ENCODE assay signal across 14 cellular contexts in the genomic region with DNA sequence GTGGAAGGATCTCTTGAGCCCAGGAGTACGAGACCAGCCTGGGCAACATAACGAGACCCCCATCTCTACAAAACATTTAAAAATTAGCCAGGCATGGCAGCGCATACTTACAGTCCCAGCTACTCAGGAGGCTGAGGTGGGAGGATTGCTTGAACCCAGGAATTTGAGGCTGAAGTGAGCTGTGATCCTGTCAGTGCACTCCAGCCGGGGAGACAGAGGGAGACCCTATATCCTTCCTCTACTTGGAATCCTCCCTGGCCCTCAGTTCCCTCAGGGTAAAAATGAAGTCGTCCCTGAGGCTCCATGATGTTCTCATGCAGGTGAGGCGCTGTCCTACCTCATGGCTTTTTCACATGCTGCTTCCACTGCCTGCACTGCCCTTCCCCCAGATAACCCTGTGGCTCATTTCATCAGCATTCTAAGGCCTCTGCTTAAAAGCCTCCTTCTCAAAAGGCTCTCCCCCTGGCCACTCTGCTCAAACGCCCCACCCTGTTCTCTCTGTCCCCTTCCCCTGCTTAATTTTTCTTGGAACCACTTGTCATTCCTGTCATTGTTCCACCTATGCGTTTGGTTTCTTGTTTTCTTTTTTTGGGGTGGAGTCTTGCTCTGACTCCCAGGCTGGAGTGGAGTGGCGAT. TPM values are rescaled to one million over a fixed set of nuclear protein-coding genes. Genes with fewer than 3 reads are reported as not detected.
DNase-seq lines count a peak whose midpoint lies in the region; ATAC-seq, FAIRE-seq and TF ChIP-seq lines count a peak whose summit lies in the region.
"Had no signal": no experiment of that assay in that cellular context is flagged by ENCODE, and none has a peak within 500 bp of the region (broad histone marks: within the 10 kb centered on the region; RNA-seq: fewer than 3 reads in every experiment).

No MANE protein-coding gene starts in this region.

- no peak overlapping the region for H2AFZ ChIP-seq in HCT116 (ENCODE audit: low read depth, low read length, poor library complexity, severe bottlenecking)
- H2AFZ ChIP-seq in H1 (ENCODE audit: low read length): no peak overlapping the region

- no peak overlapping the region for H2BK5ac ChIP-seq in H1 (ENCODE audit: low read depth, low read length)

- TF ChIP-seq CTCF in HCT116 (IDR thresholded peaks at IDR 0.05 in 2 of 3, conservative IDR thresholded peaks at IDR 0.05 in 1 of 3; ENCODE audit: borderline replicate concordance in 1 of 3, insufficient read depth in 1 of 3, low read depth in 2 of 3, low read length in 2 of 3) (no peak), H1 (IDR thresholded peaks at IDR 0.05; ENCODE audit: control extremely low read depth in 1 of 3, insufficient read depth in 1 of 3, low read depth in 1 of 3, low read length in 3 of 3) (no peak)

- 86% methylated on average over 9 of the region's 9 CpGs; no CpG with 5 or more reads in 1 of the 2 experiments for WGBS in H1 (ENCODE audit: extremely low coverage in 1 of 2, insufficient coverage in 1 of 2, insufficient read length in 1 of 2, insufficient replicate concordance in 2 of 2, low coverage in 1 of 2, low lambda C conversion rate in 2 of 2, missing lambda C conversion rate in 1 of 2), 2 experiments

- H4K8ac ChIP-seq in H1 (ENCODE audit: extremely low read depth, insufficient read depth, low read length): no peak overlapping the region

- BruUV-seq in HCT116 (replicated peaks; lab: Mats Ljungman, UMichigan): no TSS peak

- no peak overlapping the region for H3K18ac ChIP-seq in H1 (ENCODE audit: extremely low read depth, low read length)

- no peak overlapping the region for H3K4ac ChIP-seq in H1 (replicated peaks; ENCODE audit: insufficient read length, low read depth, low read length)

- POLR2A ChIA-PET in HCT116 (lab: Charles Lee): no interaction called here
- POLR2A ChIA-PET in H1 (lab: Charles Lee; ENCODE audit: partially characterized antibody): interaction anchor here (1.0 to 2.1 kb wide), 2 partner anchors 19 to 23 kb away, joined by 3 to 10 read pairs; a partner anchor contains a TSS

- H3K36me3 ChIP-seq in CD4-positive, CD25-positive, alpha-beta regulatory T cell (ENCODE audit: control insufficient read depth, insufficient read depth, low read length): peaks cover 9% of the 10 kb centered on the region
- H3K36me3 ChIP-seq in HCT116 (ENCODE audit: control insufficient read depth in 1 of 2, insufficient read depth in 2 of 2, low read length in 2 of 2): peaks cover 0 to 3% of the 10 kb centered on the region in 2 experiments; a peak in 1 of 4 replicates
- no peaks in the 10 kb centered on the region for H3K36me3 ChIP-seq in H1 (ENCODE audit: control insufficient read depth in 2 of 4, insufficient read depth in 4 of 4, low read length in 3 of 4)
- peaks cover 7% of the 10 kb centered on the region; the same call in 1 of the 2 replicates for H3K36me3 ChIP-seq in SJCRH30
- no peaks in the 10 kb centered on the region for H3K36me3 ChIP-seq in H7 (replicated peaks; ENCODE audit: control insufficient read depth, insufficient read depth, low read length)
- H3K36me3 ChIP-seq: HAP-1 had no signal

- TF ChIP-seq RAD21 in HCT116 (IDR thresholded peaks at IDR 0.05; ENCODE audit: low read depth) (no peak), H1 (IDR thresholded peaks at IDR 0.05 in 1 of 2, conservative IDR thresholded peaks at IDR 0.05 in 1 of 2; ENCODE audit: low read depth in 2 of 2, low read length in 2 of 2) (no peak)

- H3K23ac ChIP-seq in H1 (ENCODE audit: insufficient read length): no peak overlapping the region

- H3K9ac ChIP-seq in HCT116 (ENCODE audit: low read length) (peak overlapping the region; percentile 10; the same call in 1 of the 2 replicates), H1 (replicated peaks in 1 of 4; ENCODE audit: extremely low read depth in 1 of 4, low read depth in 3 of 4, low read length in 3 of 4) (no peak overlapping the region; a peak in 1 of 7 replicates)

- peaks cover 4% of the 10 kb centered on the region for H3K4me1 ChIP-seq in CD4-positive, CD25-positive, alpha-beta regulatory T cell (ENCODE audit: control insufficient read depth, insufficient read depth, low read length, poor library complexity, severe bottlenecking)
- H3K4me1 ChIP-seq in HCT116 (ENCODE audit: control insufficient read depth in 1 of 2, insufficient read depth in 2 of 2, low read length in 2 of 2) (peaks cover 38 to 48% of the 10 kb centered on the region in 2 experiments), H1 (replicated peaks in 1 of 4; ENCODE audit: control insufficient read depth in 3 of 4, insufficient read depth in 4 of 4, low read length in 3 of 4) (no peaks in the 10 kb centered on the region), SJCRH30 (no peaks in the 10 kb centered on the region)

- H4K91ac ChIP-seq in H1 (replicated peaks; ENCODE audit: insufficient read length, low read length): no peak overlapping the region

- no peak for TF ChIP-seq EP300 in H1 (IDR thresholded peaks at IDR 0.05; ENCODE audit: borderline replicate concordance in 1 of 2, low read depth in 2 of 2, low read length in 2 of 2)

- FAIRE-seq in H1 (lab: Jason Lieb, UNC): no peak
- FAIRE-seq: G401.6 had no signal

- RAD21 ChIA-PET in HCT116 (lab: Charles Lee; ENCODE audit: low non-redundant PET in 1 of 2, low total read pairs in 2 of 2, uncharacterized antibody in 2 of 2, unreplicated experiment in 2 of 2): interaction anchor here in 1 of 2 experiments (0.6 kb wide), 1 partner anchor 347 kb away, joined by 3 read pairs; no protein-coding TSS in a partner anchor

- H3K56ac ChIP-seq in H1 (replicated peaks; ENCODE audit: insufficient read length, low read depth, low read length): no peak overlapping the region

- peak overlapping the region; percentile 50; the same call in 1 of the 2 replicates for H2BK12ac ChIP-seq in H1 (ENCODE audit: low read depth, low read length)

- DNase-seq in CD4-positive, CD25-positive, alpha-beta regulatory T cell: no peak
- DNase-seq in HCT116 (ENCODE audit: low read depth, low spot score) (no peak), H1 (ENCODE audit: low read depth in 1 of 2, low spot score in 2 of 2) (no peak), SJCRH30 (no peak), H7 (no peak)
- peak; percentile 1 for DNase-seq in natural killer cell treated with Interleukin-12 subunit alpha and Interleukin-12 subunit beta and Interleukin-15 and Interleukin-18, amount 100 ng/mL, for 72 hours (ENCODE audit: low spot score)
- DNase-seq: activated CD4-positive, alpha-beta T cell treated with anti-CD3 and anti-CD28 coated beads for 4 hours; activated gamma-delta T cell treated with Interleukin-2 at 50 U/mL for 16 hours; stimulated activated CD4-positive, alpha-beta T cell treated with anti-CD3 and anti-CD28 coated beads, Interleukin-4, amount 100 ng/mL, for 4 hours had no signal

- H3K4me2 ChIP-seq in HCT116 (ENCODE audit: low read length): 0 out of 2 replicates have a peak overlapping the region, but pooled peaks have one; percentile 3
- no peak overlapping the region for H3K4me2 ChIP-seq in H1 (ENCODE audit: insufficient read depth in 1 of 2, low read depth in 2 of 2, low read length in 2 of 2)

- H4K20me1 ChIP-seq in HCT116 (ENCODE audit: insufficient read depth): no peaks in the 10 kb centered on the region
- peaks cover 5 to 6% of the 10 kb centered on the region in 2 experiments for H4K20me1 ChIP-seq in H1 (replicated peaks in 1 of 2; ENCODE audit: control insufficient read depth in 1 of 2, insufficient read depth in 2 of 2, low read length in 2 of 2)

- no peak overlapping the region for H2BK20ac ChIP-seq in H1 (ENCODE audit: low read length)

- no peak for ATAC-seq in CD4-positive, CD25-positive, alpha-beta regulatory T cell (ENCODE audit: low read depth in 2 of 2)
- no peak for ATAC-seq in HCT116
- no peak for ATAC-seq in natural killer cell treated with Interleukin-12 subunit alpha and Interleukin-12 subunit beta and Interleukin-15 and Interleukin-18, amount 100 ng/mL, for 72 hours
- no peak for ATAC-seq in HG02588 (IDR thresholded peaks at IDR 0.05; ENCODE audit: unreplicated experiment)
- ATAC-seq in GM19035 (IDR thresholded peaks at IDR 0.05; ENCODE audit: unreplicated experiment): no peak

- CTCF ChIA-PET in HCT116 (lab: Charles Lee): interaction anchor here (1.0 kb wide), 1 partner anchor 20 kb away, joined by 3 read pairs; a partner anchor contains a TSS
- CTCF ChIA-PET in H1 (lab: Charles Lee; ENCODE audit: partially characterized antibody): interaction anchor here (1.3 kb wide), 1 partner anchor 22 kb away, joined by 3 read pairs; no protein-coding TSS in a partner anchor

- no peak overlapping the region for H3K27ac ChIP-seq in CD4-positive, CD25-positive, alpha-beta regulatory T cell (ENCODE audit: insufficient read depth, low read length, poor library complexity, severe bottlenecking)
- H3K27ac ChIP-seq in HCT116 (ENCODE audit: low read depth, low read length) (peak overlapping the region; percentile 47), H1 (ENCODE audit: low read depth, low read length) (no peak overlapping the region), SJCRH30 (no peak overlapping the region)
- H3K27ac ChIP-seq: C4-2B had no signal

- no peak overlapping the region for H2BK120ac ChIP-seq in H1 (replicated peaks; ENCODE audit: low read depth, low read length)

- H3K4me3 Mint-ChIP-seq in CD4-positive, CD25-positive, alpha-beta regulatory T cell: peak overlapping the region in 1 of 4 donors; percentile 12
- no peak overlapping the region for H3K4me3 Mint-ChIP-seq in natural killer cell treated with Interleukin-12 subunit alpha and Interleukin-12 subunit beta and Interleukin-15 and Interleukin-18, amount 100 ng/mL, for 72 hours

- H3K4me1 Mint-ChIP-seq in CD4-positive, CD25-positive, alpha-beta regulatory T cell: peaks cover 5 to 61% (median 24%) of the 10 kb centered on the region in 4 donors
- H3K4me1 Mint-ChIP-seq in natural killer cell treated with Interleukin-12 subunit alpha and Interleukin-12 subunit beta and Interleukin-15 and Interleukin-18, amount 100 ng/mL, for 72 hours (ENCODE audit: low read depth in 2 of 2): peaks cover 31 to 37% of the 10 kb centered on the region in 2 donors

- H3K27me3 ChIP-seq in CD4-positive, CD25-positive, alpha-beta regulatory T cell (ENCODE audit: control insufficient read depth, insufficient read depth, low read length): no peaks in the 10 kb centered on the region
- H3K27me3 ChIP-seq in HCT116 (ENCODE audit: insufficient read depth, low read length): no peaks in the 10 kb centered on the region
- no peaks in the 10 kb centered on the region for H3K27me3 ChIP-seq in H1 (replicated peaks in 1 of 4; ENCODE audit: control insufficient read depth in 3 of 4, extremely low read depth in 1 of 4, insufficient read depth in 3 of 4, low read length in 3 of 4)
- H3K27me3 ChIP-seq in SJCRH30: no peaks in the 10 kb centered on the region
- no peaks in the 10 kb centered on the region for H3K27me3 ChIP-seq in H7 (ENCODE audit: control insufficient read depth, insufficient read depth, low read length)

- H2BK15ac ChIP-seq in H1 (ENCODE audit: low read length): no peak overlapping the region

- peaks cover 0 to 3% (median 0%) of the 10 kb centered on the region in 7 donors for H3K9me3 Mint-ChIP-seq in CD4-positive, CD25-positive, alpha-beta regulatory T cell
- H3K9me3 Mint-ChIP-seq in natural killer cell treated with Interleukin-12 subunit alpha and Interleukin-12 subunit beta and Interleukin-15 and Interleukin-18, amount 100 ng/mL, for 72 hours: no peaks in the 10 kb centered on the region

- H3K79me1 ChIP-seq in H1 (ENCODE audit: low read depth, low read length): peaks cover 4% of the 10 kb centered on the region

- no peaks in the 10 kb centered on the region for H3K27me3 Mint-ChIP-seq in CD4-positive, CD25-positive, alpha-beta regulatory T cell
- no peaks in the 10 kb centered on the region for H3K27me3 Mint-ChIP-seq in natural killer cell treated with Interleukin-12 subunit alpha and Interleukin-12 subunit beta and Interleukin-15 and Interleukin-18, amount 100 ng/mL, for 72 hours

- H3K9me2 ChIP-seq in HCT116 (ENCODE audit: insufficient read depth): no peaks in the 10 kb centered on the region

- intact Hi-C loops in HCT116 (cut with micrococcal nuclease): no loop called here

- no peak overlapping the region for H4K5ac ChIP-seq in H1 (ENCODE audit: insufficient read length, low read depth, low read length)

- no peak overlapping the region for H2AK5ac ChIP-seq in H1 (ENCODE audit: low read depth, low read length)

- no peaks in the 10 kb centered on the region for H3K23me2 ChIP-seq in H1 (ENCODE audit: low read depth, low read length)

- peaks cover 8% of the 10 kb centered on the region for H3K36me3 Mint-ChIP-seq in CD4-positive, CD25-positive, alpha-beta regulatory T cell
- H3K36me3 Mint-ChIP-seq in natural killer cell treated with Interleukin-12 subunit alpha and Interleukin-12 subunit beta and Interleukin-15 and Interleukin-18, amount 100 ng/mL, for 72 hours: no peaks in the 10 kb centered on the region

- TF ChIP-seq POLR2A in HCT116 (IDR thresholded peaks at IDR 0.05; ENCODE audit: borderline replicate concordance, extremely low read depth, insufficient read depth, insufficient read length) (no peak), H1 (IDR thresholded peaks at IDR 0.05; ENCODE audit: control extremely low read depth in 1 of 2, low read depth in 2 of 2, low read length in 2 of 2) (no peak)

- H3K14ac ChIP-seq in H1 (ENCODE audit: insufficient read length): no peak overlapping the region

- H3K27ac Mint-ChIP-seq in CD4-positive, CD25-positive, alpha-beta regulatory T cell: peak overlapping the region; percentile 52 to 90 (median 60)
- peak overlapping the region; percentile 58 to 79 for H3K27ac Mint-ChIP-seq in natural killer cell treated with Interleukin-12 subunit alpha and Interleukin-12 subunit beta and Interleukin-15 and Interleukin-18, amount 100 ng/mL, for 72 hours

- peaks cover 0 to 3% of the 10 kb centered on the region in 2 experiments for H3K9me3 ChIP-seq in CD4-positive, CD25-positive, alpha-beta regulatory T cell (ENCODE audit: control insufficient read depth in 2 of 2, low read length in 2 of 2)
- H3K9me3 ChIP-seq in HCT116 (ENCODE audit: control insufficient read depth in 1 of 2, insufficient read depth in 1 of 2, low read depth in 1 of 2, low read length in 2 of 2): no peaks in the 10 kb centered on the region
- no peaks in the 10 kb centered on the region for H3K9me3 ChIP-seq in H1 (ENCODE audit: insufficient read depth in 2 of 2, low read depth in 1 of 2, low read length in 1 of 2)
- H3K9me3 ChIP-seq in SJCRH30 (replicated peaks): no peaks in the 10 kb centered on the region

- H3K4me3 ChIP-seq in CD4-positive, CD25-positive, alpha-beta regulatory T cell (ENCODE audit: low read depth, low read length): no peak overlapping the region
- no peak overlapping the region for H3K4me3 ChIP-seq in HCT116 (replicated peaks in 1 of 2; ENCODE audit: low read depth in 1 of 2, low read length in 2 of 2)
- H3K4me3 ChIP-seq in H1 (ENCODE audit: extremely low read depth in 1 of 4, insufficient read depth in 2 of 4, low read depth in 3 of 4, low read length in 4 of 4): no peak overlapping the region
- H3K4me3 ChIP-seq in SJCRH30: no peak overlapping the region
- H3K4me3 ChIP-seq in H7 (ENCODE audit: insufficient read depth, low read depth, low read length): no peak overlapping the region
- H3K4me3 ChIP-seq: HAP-1 had no signal

- H3K79me2 ChIP-seq in HCT116 (ENCODE audit: insufficient read depth, low read length) (peaks cover 94% of the 10 kb centered on the region), H1 (ENCODE audit: control insufficient read depth in 1 of 2, insufficient read depth in 2 of 2, low read length in 2 of 2) (peaks cover 0 to 62% of the 10 kb centered on the region in 2 experiments; a peak in 2 of 4 replicates)

RNA-seq across cellular contexts. Expression of a gene that starts 19.2 kb away (rescaled TPM):
- 269 TPM for total RNA-seq in CD4-positive, CD25-positive, alpha-beta regulatory T cell
- polyA plus RNA-seq in CD4-positive, CD25-positive, alpha-beta regulatory T cell: 10 to 100 TPM; 61.8 to 63.6 (median 62.8) TPM
- total RNA-seq in HCT116 (2021; ENCODE audit: unreplicated experiment): 183 TPM
- 163 and 167 TPM in 2 replicates for polyA plus RNA-seq in HCT116 (2012)
- 120 TPM in 2 replicates for total RNA-seq in H1 (2021; fragmentation: NEBNext Ultra II Directional; extraction: Animal tissue kit (Norgen Biotek cat#: 25700))
- 61.9 and 83.4 TPM in 2 replicates for polyA plus RNA-seq in H1 (2011; rRNA removed)
- 67.2 TPM for polyA plus RNA-seq in H1 (2011; cell fraction: cytosol; rRNA removed)
- 179 TPM for polyA plus RNA-seq in H1 (2011; cell fraction: nucleus; rRNA removed)
- 78.8 to 103 TPM (median 98.1 TPM) in 4 replicates for polyA plus RNA-seq in H1 (2012, experiment 1 of 2)
- polyA plus RNA-seq in H1 (2012, experiment 2 of 2): 90.9 TPM
- polyA plus RNA-seq in H1 (2013, experiment 1 of 2): 65.5 TPM
- polyA plus RNA-seq in H1 (2013, experiment 2 of 2): 58.4 TPM
- polyA minus RNA-seq in H1 (2011; rRNA and poly(A)+ RNA removed): 131 and 151 TPM in 2 replicates
- 66.2 TPM for polyA minus RNA-seq in H1 (2011; cell fraction: cytosol; rRNA and poly(A)+ RNA removed)
- 116 TPM for polyA minus RNA-seq in H1 (2011; cell fraction: nucleus; rRNA and poly(A)+ RNA removed)
- 100 to 1,000 TPM; 403 to 422 TPM for total RNA-seq in natural killer cell treated with Interleukin-12 subunit alpha and Interleukin-12 subunit beta and Interleukin-15 and Interleukin-18, amount 100 ng/mL, for 72 hours
- total RNA-seq in SJCRH30 (2014; rRNA removed; shearing (Covaris generic)): 56.7 and 59.5 TPM in 2 replicates
- 77.6 and 89.9 TPM in 2 replicates for total RNA-seq in H7 (2014; rRNA removed; shearing (Covaris generic))

RNA-seq across cellular contexts. Expression of a gene that starts 35.8 kb away (rescaled TPM):
- total RNA-seq in CD4-positive, CD25-positive, alpha-beta regulatory T cell: 37.2 TPM
- 10 to 100 TPM; 30.6 to 43.7 (median 36.9) TPM for polyA plus RNA-seq in CD4-positive, CD25-positive, alpha-beta regulatory T cell
- 54.6 TPM for total RNA-seq in HCT116 (2021; ENCODE audit: unreplicated experiment)
- polyA plus RNA-seq in HCT116 (2012): 57.8 and 69.3 TPM in 2 replicates
- total RNA-seq in H1 (2021; fragmentation: NEBNext Ultra II Directional; extraction: Animal tissue kit (Norgen Biotek cat#: 25700)): 61.1 and 61.6 TPM in 2 replicates
- 94.2 and 126 TPM in 2 replicates for polyA plus RNA-seq in H1 (2011; rRNA removed)
- 106 TPM for polyA plus RNA-seq in H1 (2011; cell fraction: cytosol; rRNA removed)
- polyA plus RNA-seq in H1 (2011; cell fraction: nucleus; rRNA removed): 245 TPM
- polyA plus RNA-seq in H1 (2012, experiment 1 of 2): 59.3 to 105 TPM (median 99.7 TPM) in 4 replicates
- polyA plus RNA-seq in H1 (2012, experiment 2 of 2): 74.3 TPM
- polyA plus RNA-seq in H1 (2013, experiment 1 of 2): 33.7 TPM
- 31.1 TPM for polyA plus RNA-seq in H1 (2013, experiment 2 of 2)
- 24.7 and 28.9 TPM in 2 replicates for polyA minus RNA-seq in H1 (2011; rRNA and poly(A)+ RNA removed)
- 20.5 TPM for polyA minus RNA-seq in H1 (2011; cell fraction: cytosol; rRNA and poly(A)+ RNA removed)
- polyA minus RNA-seq in H1 (2011; cell fraction: nucleus; rRNA and poly(A)+ RNA removed): 38.8 TPM
- total RNA-seq in natural killer cell treated with Interleukin-12 subunit alpha and Interleukin-12 subunit beta and Interleukin-15 and Interleukin-18, amount 100 ng/mL, for 72 hours: 100 to 1,000 TPM in 1 of 2 donors, 10 to 100 TPM in 1; 32.0 to 110 TPM
- total RNA-seq in SJCRH30 (2014; rRNA removed; shearing (Covaris generic)): 13.2 and 14.6 TPM in 2 replicates
- 52.4 and 64.9 TPM in 2 replicates for total RNA-seq in H7 (2014; rRNA removed; shearing (Covaris generic))
